In the genomic region with DNA sequence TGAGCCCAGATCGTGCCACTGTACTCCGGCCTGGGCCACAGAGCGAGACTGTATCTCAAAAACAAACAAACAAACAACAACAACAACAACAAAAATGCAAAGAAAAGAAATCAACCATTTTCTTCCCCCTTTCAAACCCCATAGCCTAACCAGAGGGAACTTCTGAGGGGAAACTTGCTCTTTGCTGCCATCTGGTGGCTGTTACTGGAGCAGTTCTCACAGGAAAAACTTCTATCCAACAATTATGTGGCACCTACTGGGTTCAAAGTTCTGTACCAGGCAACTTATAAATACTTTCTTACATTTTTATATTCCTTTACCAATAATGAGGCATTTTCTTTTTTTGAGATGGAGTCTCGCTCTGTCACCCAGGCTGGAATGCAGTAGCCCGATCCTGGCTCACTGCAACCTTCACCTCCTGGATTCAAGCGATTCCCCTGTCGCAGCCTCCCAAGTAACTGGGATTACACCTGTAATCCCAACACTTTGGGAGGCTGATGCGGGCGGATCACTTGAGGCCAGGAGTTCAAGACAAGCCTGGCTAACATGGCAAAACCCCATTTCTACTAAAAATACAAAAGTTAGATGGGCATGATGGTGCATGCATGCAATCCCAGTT, we compare ENCODE assay signal across 8 cellular contexts. TPM values are rescaled to one million over a fixed set of nuclear protein-coding genes. Genes with fewer than 3 reads are reported as not detected.
A peak's percentile ranks its signal among the peaks of the same experiment; 100 is the strongest.
DNase-seq lines count a peak whose midpoint lies in the region; ATAC-seq and TF ChIP-seq lines count a peak whose summit lies in the region.

No MANE protein-coding gene starts in this region.

- H3K27ac ChIP-seq in liver (ENCODE audit: low read depth in 1 of 2, low read length in 2 of 2) = no peak overlapping the region

- peak; percentile 78 for TF ChIP-seq CTCF in liver (IDR thresholded peaks at IDR 0.05; ENCODE audit: low read depth, low read length, missing input control)

- no peaks in the 10 kb centered on the region for H3K4me1 ChIP-seq in liver (ENCODE audit: control insufficient read depth in 4 of 4, insufficient read depth in 4 of 4, low read length in 3 of 4)

- DNase-seq in Right ventricle myocardium superior (no peak), Right ventricle myocardium inferior (ENCODE audit: missing footprints) (no peak), NCI-H2107 (lab: John Stamatoyannopoulos, UW) (peak; percentile 48), cerebellar cortex (ENCODE audit: low spot score) (peak; percentile 68)
- DNase-seq in activated CD4-positive, alpha-beta T cell treated with anti-CD3 and anti-CD28 coated beads for 1 hour = peak; percentile 54
- peak; percentile 30 to 58 (median 49) for DNase-seq in stimulated activated CD4-positive, alpha-beta T cell treated with anti-CD3 and anti-CD28 coated beads, TNF-alpha, amount 100 ng/mL, for 48 hours (ENCODE audit: low read depth in 3 of 3)

- H3K27me3 ChIP-seq in liver (ENCODE audit: control insufficient read depth in 4 of 4, insufficient read depth in 4 of 4, low read length in 3 of 4) = no peaks in the 10 kb centered on the region

- no peak overlapping the region for H3K9ac ChIP-seq in liver (ENCODE audit: low read depth in 1 of 2, low read length in 2 of 2)

- H3K9me3 ChIP-seq in liver (ENCODE audit: control insufficient read depth in 4 of 4, low read length in 3 of 4) = no peaks in the 10 kb centered on the region

- 36% methylated on average over 9 of the region's 9 CpGs for WGBS in liver

- intact Hi-C loops in Right ventricle myocardium superior (cut with DNase I) (no loop called here), Right ventricle myocardium inferior (cut with DNase I) (no loop called here)

- ATAC-seq in Right ventricle myocardium superior (ENCODE audit: poor library complexity) (peak; percentile 67), Right ventricle myocardium inferior (no peak), HG03025 (IDR thresholded peaks at IDR 0.05; ENCODE audit: low FRiP score, unreplicated experiment) (no peak)

- TF ChIP-seq RAD21 in liver (IDR thresholded peaks at IDR 0.05) = peak; percentile 75 to 81

- H3K36me3 ChIP-seq in liver (ENCODE audit: control insufficient read depth in 4 of 4, insufficient read depth in 3 of 4, low read depth in 1 of 4, low read length in 3 of 4) = no peaks in the 10 kb centered on the region

- H3K4me3 ChIP-seq in liver (ENCODE audit: low read depth in 1 of 3, low read length in 3 of 3) = no peak overlapping the region

TF ChIP-seq in liver, 16 proteins besides CTCF, POLR2A, EP300 and RAD21:
- no peak for TF ChIP-seq HNF4G (IDR thresholded peaks at IDR 0.05)
- TF ChIP-seq, protein P1, sequence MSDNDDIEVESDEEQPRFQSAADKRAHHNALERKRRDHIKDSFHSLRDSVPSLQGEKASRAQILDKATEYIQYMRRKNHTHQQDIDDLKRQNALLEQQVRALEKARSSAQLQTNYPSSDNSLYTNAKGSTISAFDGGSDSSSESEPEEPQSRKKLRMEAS (IDR thresholded peaks at IDR 0.05) = no peak
- TF ChIP-seq, protein P2, sequence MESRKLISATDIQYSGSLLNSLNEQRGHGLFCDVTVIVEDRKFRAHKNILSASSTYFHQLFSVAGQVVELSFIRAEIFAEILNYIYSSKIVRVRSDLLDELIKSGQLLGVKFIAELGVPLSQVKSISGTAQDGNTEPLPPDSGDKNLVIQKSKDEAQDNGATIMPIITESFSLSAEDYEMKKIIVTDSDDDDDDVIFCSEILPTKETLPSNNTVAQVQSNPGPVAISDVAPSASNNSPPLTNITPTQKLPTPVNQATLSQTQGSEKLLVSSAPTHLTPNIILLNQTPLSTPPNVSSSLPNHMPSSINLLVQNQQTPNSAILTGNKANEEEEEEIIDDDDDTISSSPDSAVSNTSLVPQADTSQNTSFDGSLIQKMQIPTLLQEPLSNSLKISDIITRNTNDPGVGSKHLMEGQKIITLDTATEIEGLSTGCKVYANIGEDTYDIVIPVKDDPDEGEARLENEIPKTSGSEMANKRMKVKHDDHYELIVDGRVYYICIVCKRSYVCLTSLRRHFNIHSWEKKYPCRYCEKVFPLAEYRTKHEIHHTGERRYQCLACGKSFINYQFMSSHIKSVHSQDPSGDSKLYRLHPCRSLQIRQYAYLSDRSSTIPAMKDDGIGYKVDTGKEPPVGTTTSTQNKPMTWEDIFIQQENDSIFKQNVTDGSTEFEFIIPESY (IDR thresholded peaks at IDR 0.05) = no peak
- TF ChIP-seq HNF4A (conservative IDR thresholded peaks at IDR 0.05) = peak; percentile 37 to 41

RNA-seq across cellular contexts. Expression of a gene that starts 50.9 kb away (rescaled TPM):
- 0.35 TPM for total RNA-seq in Right ventricle myocardium superior
- 0.87 TPM for total RNA-seq in Right ventricle myocardium inferior
- total RNA-seq in liver = 1 to 10 TPM in 1 of 2 donors, under 1 TPM in 1; 0.65 to 2.1 TPM
- 1 to 10 TPM; 2.5 to 3.8 TPM for polyA plus RNA-seq in liver

Comparison
In these comparisons a context has a peak if more than half of its experiments do, and no peak if none do; other contexts are left out.
1. DNase-seq: peak in NCI-H2107 (single experiment), activated CD4-positive, alpha-beta T cell treated with anti-CD3 and anti-CD28 coated beads for 1 hour (single experiment), cerebellar cortex (single experiment) and stimulated activated CD4-positive, alpha-beta T cell treated with anti-CD3 and anti-CD28 coated beads, TNF-alpha, amount 100 ng/mL, for 48 hours (3 of 3); none in Right ventricle myocardium superior (single experiment) and Right ventricle myocardium inferior (single experiment).